ENCODE assay signal across 14 cellular contexts in the genomic region with DNA sequence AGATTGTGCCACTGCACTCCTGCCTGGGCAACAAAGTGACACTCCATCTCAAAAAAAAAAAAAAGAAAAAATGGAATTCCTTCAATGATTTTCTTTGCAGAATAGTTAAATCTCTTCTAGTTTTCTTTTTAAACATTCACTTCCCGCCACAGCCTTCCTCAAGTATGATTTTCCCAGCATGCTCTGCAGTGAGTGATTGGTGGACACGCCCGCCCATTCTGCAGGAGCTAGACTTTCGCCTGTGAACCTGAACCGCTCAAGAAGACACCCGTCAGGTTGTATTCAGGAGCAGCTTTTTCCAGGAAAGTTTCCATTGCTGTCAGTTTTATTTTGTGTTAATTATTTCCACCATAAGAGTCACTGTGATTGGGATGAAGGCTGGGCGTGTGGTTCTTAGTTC.
DNase-seq lines count a peak whose midpoint lies in the region; ATAC-seq and TF ChIP-seq lines count a peak whose summit lies in the region.
"Had no signal": no experiment of that assay in that cellular context is flagged by ENCODE, and none has a peak within 500 bp of the region (broad histone marks: within the 10 kb centered on the region; RNA-seq: fewer than 3 reads in every experiment).

No MANE protein-coding gene starts in this region.

- H3K4me3 ChIP-seq in right atrium auricular region (no peak overlapping the region), right cardiac atrium (ENCODE audit: low read length) (no peak overlapping the region), trophoblast cell (ENCODE audit: low read depth, low read length) (peak overlapping the region; percentile 53)
- H3K4me3 ChIP-seq: A549 had no signal

- no peaks in the 10 kb centered on the region for H3K79me2 ChIP-seq in trophoblast cell (ENCODE audit: control insufficient read depth, insufficient read depth, low read length, poor library complexity)

- ATAC-seq in left cardiac atrium (no peak), right cardiac atrium (no peak), GM18867 (IDR thresholded peaks at IDR 0.05; ENCODE audit: unreplicated experiment) (no peak)
- ATAC-seq: A549; CD8-positive, alpha-beta T cell; HepG2 had no signal

- no peak overlapping the region for H4K12ac ChIP-seq in trophoblast cell (ENCODE audit: low read depth, low read length)

- no peak overlapping the region for H3K4ac ChIP-seq in trophoblast cell (ENCODE audit: low read depth, low read length)

- WGBS in right cardiac atrium = 83% methylated on average over 7 of the region's 7 CpGs
- no CpG with 5 or more reads among the region's 7 CpGs for WGBS in trophoblast cell (ENCODE audit: extremely low coverage, insufficient coverage, insufficient read length)

- no peaks in the 10 kb centered on the region for H3K79me1 ChIP-seq in trophoblast cell (ENCODE audit: low read length)

- H3K4me2 ChIP-seq in trophoblast cell (ENCODE audit: low read length) = no peak overlapping the region
- H3K4me2 ChIP-seq: A549 had no signal

- no peak overlapping the region for H4K8ac ChIP-seq in trophoblast cell (ENCODE audit: low read depth, low read length)

- H3K27ac ChIP-seq in right atrium auricular region = no peak overlapping the region
- H3K27ac ChIP-seq in right cardiac atrium (ENCODE audit: low read length) = no peak overlapping the region
- H3K27ac ChIP-seq in trophoblast cell (ENCODE audit: low read depth, low read length) = no peak overlapping the region
- H3K27ac ChIP-seq: A549 had no signal

- H3K27me3 ChIP-seq in right atrium auricular region (no peaks in the 10 kb centered on the region), right cardiac atrium (ENCODE audit: control insufficient read depth, insufficient read depth) (no peaks in the 10 kb centered on the region), trophoblast cell (ENCODE audit: insufficient read depth, low read length) (no peaks in the 10 kb centered on the region)

- no peak overlapping the region for H2BK120ac ChIP-seq in trophoblast cell (ENCODE audit: insufficient read depth, low read length, poor library complexity)

- intact Hi-C loops in left cardiac atrium (cut with DNase I) (no loop called here), right cardiac atrium (cut with DNase I) (no loop called here)

- H3K36me3 ChIP-seq in right atrium auricular region (no peaks in the 10 kb centered on the region), trophoblast cell (ENCODE audit: control insufficient read depth in 1 of 2, insufficient read depth in 2 of 2, low read length in 2 of 2) (no peaks in the 10 kb centered on the region)

- H3K4me1 ChIP-seq in right atrium auricular region (no peaks in the 10 kb centered on the region), right cardiac atrium (ENCODE audit: control insufficient read depth, insufficient read depth, low read length) (no peaks in the 10 kb centered on the region), trophoblast cell (ENCODE audit: control insufficient read depth in 1 of 2, insufficient read depth in 2 of 2, low read length in 2 of 2) (no peaks in the 10 kb centered on the region)
- H3K4me1 ChIP-seq: A549 had no signal

- no peak overlapping the region for H3K14ac ChIP-seq in trophoblast cell (ENCODE audit: low read length)

- no peak overlapping the region for H2AFZ ChIP-seq in trophoblast cell (ENCODE audit: insufficient read depth, low read length, poor library complexity)

- DNase-seq in left cardiac atrium (peak; percentile 12), right atrium auricular region (ENCODE audit: low spot score) (no peak), right cardiac atrium (peak in 2 of 3 donors; percentile 9 to 14), trophoblast cell (no peak), NCI-H524 treated with DMSO at 0.1 percent for 48 hours (lab: John Stamatoyannopoulos, UW) (no peak)
- DNase-seq: CD8-positive, alpha-beta T cell; COR-L47; DND-41; GDM1; HCEC 1CT; HFFc6 had no signal

- H2AK5ac ChIP-seq in trophoblast cell (ENCODE audit: low read length) = no peak overlapping the region

- no peak overlapping the region for H4K91ac ChIP-seq in trophoblast cell (ENCODE audit: low read depth, low read length)

- no peak for TF ChIP-seq CTCF in right atrium auricular region (IDR thresholded peaks at IDR 0.05)

- H2BK12ac ChIP-seq in trophoblast cell (ENCODE audit: low read length) = no peak overlapping the region

- H3K18ac ChIP-seq in trophoblast cell (ENCODE audit: low read length) = no peak overlapping the region

- H3K9me3 ChIP-seq in right atrium auricular region (no peaks in the 10 kb centered on the region), right cardiac atrium (ENCODE audit: control insufficient read depth, low read length) (no peaks in the 10 kb centered on the region), trophoblast cell (ENCODE audit: insufficient read depth, low read depth, low read length) (peaks cover 10% of the 10 kb centered on the region)
- H3K9me3 ChIP-seq: A549 had no signal

- no peak overlapping the region for H2BK5ac ChIP-seq in trophoblast cell (ENCODE audit: low read depth, low read length, poor library complexity)

- no peak overlapping the region for H3K23ac ChIP-seq in trophoblast cell (ENCODE audit: low read length)

- no peak overlapping the region for H3K9ac ChIP-seq in trophoblast cell (ENCODE audit: low read length)

Comparison
In these comparisons a context has a peak if more than half of its experiments do, and no peak if none do; other contexts are left out.
1. DNase-seq: peak in left cardiac atrium (single experiment) and right cardiac atrium (2 of 3); none in right atrium auricular region (single experiment), trophoblast cell (0 of 2) and NCI-H524 treated with DMSO at 0.1 percent for 48 hours (single experiment).